In the genomic region with DNA sequence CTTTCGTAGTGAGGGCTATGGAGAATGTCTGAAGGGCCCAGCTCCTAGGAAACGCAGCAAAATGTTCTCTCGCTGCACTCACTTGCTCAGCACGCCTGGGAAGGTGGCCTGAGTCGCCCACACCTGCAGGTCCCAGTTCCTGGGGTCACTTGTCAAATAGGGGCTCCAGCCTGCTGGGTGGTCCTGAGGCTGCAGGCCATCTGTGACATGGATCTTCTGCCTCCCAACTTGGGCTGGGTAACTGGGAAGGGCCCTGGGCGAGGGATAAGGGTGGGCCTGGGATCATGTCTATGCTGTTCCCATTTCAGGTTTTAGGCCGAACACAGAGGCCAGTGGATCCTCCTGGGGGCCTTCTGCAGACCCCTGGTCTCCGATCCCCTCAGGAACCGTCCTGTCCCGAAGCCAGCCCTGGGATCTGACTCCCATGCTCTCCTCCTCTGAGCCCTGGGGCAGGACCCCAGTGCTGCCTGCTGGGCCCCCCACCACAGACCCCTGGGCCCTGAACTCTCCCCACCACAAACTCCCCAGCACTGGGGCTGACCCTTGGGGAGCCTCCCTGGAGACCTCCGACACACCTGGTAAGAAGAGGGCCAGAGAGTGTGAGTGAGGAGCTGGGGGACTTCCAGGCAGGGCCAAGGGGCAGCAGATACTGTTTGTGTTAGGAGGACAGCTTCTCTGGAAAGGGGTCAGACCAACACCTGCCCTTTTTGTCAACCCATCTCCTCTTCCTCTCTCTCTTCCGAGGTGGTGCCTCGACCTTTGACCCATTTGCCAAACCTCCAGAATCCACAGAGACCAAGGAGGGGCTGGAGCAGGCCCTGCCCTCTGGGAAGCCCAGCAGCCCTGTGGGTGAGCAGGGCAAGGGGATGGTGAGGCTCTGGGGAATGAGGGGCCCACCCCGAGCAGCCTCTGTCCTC, we compare ENCODE assay signal across 13 cellular contexts. TPM values are rescaled to one million over a fixed set of nuclear protein-coding genes. Genes with fewer than 3 reads are reported as not detected.
A peak's percentile ranks its signal among the peaks of the same experiment; 100 is the strongest.
DNase-seq lines count a peak whose midpoint lies in the region; ATAC-seq and TF ChIP-seq lines count a peak whose summit lies in the region.
"Had no signal": no experiment of that assay in that cellular context is flagged by ENCODE, and none has a peak within 500 bp of the region (broad histone marks: within the 10 kb centered on the region; RNA-seq: fewer than 3 reads in every experiment).

No MANE protein-coding gene starts in this region.

- no peaks in the 10 kb centered on the region for H3K9me3 Mint-ChIP-seq in GM23338

- no peaks in the 10 kb centered on the region for H3K9me2 ChIP-seq in GM23338 (ENCODE audit: insufficient read depth)
- no peaks in the 10 kb centered on the region for H3K9me2 ChIP-seq in SU-DHL-6 (replicated peaks; ENCODE audit: insufficient read depth, low read length)

- H3K4me1 ChIP-seq in GM23338 (ENCODE audit: insufficient read depth) (peaks cover 16% of the 10 kb centered on the region; the same call in 1 of the 2 replicates), iPS-18a (ENCODE audit: control insufficient read depth, low read depth, low read length) (peaks cover 16% of the 10 kb centered on the region), smooth muscle cell (ENCODE audit: low read depth) (peaks cover 14% of the 10 kb centered on the region)

- H2AFZ ChIP-seq in GM23338 (no peak overlapping the region), SU-DHL-6 (ENCODE audit: low read depth, low read length, severe bottlenecking) (no peak overlapping the region), smooth muscle cell (ENCODE audit: low read depth) (no peak overlapping the region)

- in situ Hi-C loops in GM13976 (cut with MboI; ENCODE audit: low sequenced_read_pairs, unreplicated experiment) = loop anchor here (5.0 to 10.0 kb wide), 2 partner anchors 48 to 294 kb away; partner anchors contain the start of gene WFIKKN2

- H3K27ac ChIP-seq in GM23338 (ENCODE audit: low read depth) (no peak overlapping the region), SU-DHL-6 (ENCODE audit: low read depth, low read length) (no peak overlapping the region), iPS-18a (ENCODE audit: low read length) (no peak overlapping the region), smooth muscle cell (ENCODE audit: low read depth) (no peak overlapping the region), substantia nigra (ENCODE audit: low read depth, low read length, poor library complexity, severe bottlenecking) (no peak overlapping the region)

- H4K20me1 ChIP-seq in GM23338 (replicated peaks; ENCODE audit: insufficient read depth) (no peaks in the 10 kb centered on the region), SU-DHL-6 (ENCODE audit: low read depth, low read length) (no peaks in the 10 kb centered on the region), smooth muscle cell (ENCODE audit: low read depth) (no peaks in the 10 kb centered on the region)

- H3K4me2 ChIP-seq in GM23338 (peak overlapping the region; percentile 82; the same call in 1 of the 2 replicates), SU-DHL-6 (ENCODE audit: low read depth, low read length, poor library complexity, severe bottlenecking) (peak overlapping the region; percentile 64), smooth muscle cell (peak overlapping the region; percentile 86)

- 0 out of 2 replicates have a peak overlapping the region, but pooled peaks have one; percentile 77 for H3K4me3 ChIP-seq in GM23338
- H3K4me3 ChIP-seq in SU-DHL-6 (ENCODE audit: insufficient read depth, low read length, poor library complexity, severe bottlenecking) = no peak overlapping the region
- peak overlapping the region; percentile 84 for H3K4me3 ChIP-seq in iPS-18a (ENCODE audit: low read length)
- H3K4me3 ChIP-seq in smooth muscle cell = peak overlapping the region; percentile 53

- H3K4me3 Mint-ChIP-seq in GM23338 = no peak overlapping the region

- peaks cover 8% of the 10 kb centered on the region; the same call in 2 of the 3 replicates for H3K36me3 Mint-ChIP-seq in GM23338 (ENCODE audit: low read depth)

- H3K9ac ChIP-seq in SU-DHL-6 (ENCODE audit: low read length) = peak overlapping the region; percentile 56; the same call in 1 of the 2 replicates
- H3K9ac ChIP-seq in iPS-18a (ENCODE audit: low read length) = no peak overlapping the region
- H3K9ac ChIP-seq in smooth muscle cell (ENCODE audit: low read depth) = no peak overlapping the region

- 96% methylated on average over 11 of the region's 14 CpGs for WGBS in smooth muscle cell (ENCODE audit: low lambda C conversion rate)

- DNase-seq in GM23338 (ENCODE audit: low spot score) = no peak
- DNase-seq in smooth muscle cell (lab: John Stamatoyannopoulos, UW; ENCODE audit: unreplicated experiment) = no peak
- no peak for DNase-seq in GF-D8 (lab: John Stamatoyannopoulos, UW)
- no peak for DNase-seq in substantia nigra (lab: John Stamatoyannopoulos, UW)
- DNase-seq in GM13976 (ENCODE audit: low spot score) = no peak
- DNase-seq: activated naive CD4-positive, alpha-beta T cell; NCI-H2171; RPMI8226 had no signal

- no peak for ATAC-seq in GM23338

- H3K27me3 ChIP-seq in GM23338 (ENCODE audit: insufficient read depth) = peaks cover 11% of the 10 kb centered on the region
- no peaks in the 10 kb centered on the region for H3K27me3 ChIP-seq in SU-DHL-6 (ENCODE audit: low read length)
- peaks cover 11% of the 10 kb centered on the region for H3K27me3 ChIP-seq in iPS-18a (ENCODE audit: control insufficient read depth, insufficient read depth, low read length)
- H3K27me3 ChIP-seq in smooth muscle cell (ENCODE audit: low read depth) = no peaks in the 10 kb centered on the region
- H3K27me3 ChIP-seq: testis had no signal

- H3F3A ChIP-seq in GM23338 (replicated peaks; ENCODE audit: low read depth) = no peaks in the 10 kb centered on the region
- H3F3A ChIP-seq in SU-DHL-6 (ENCODE audit: insufficient read depth) = no peaks in the 10 kb centered on the region
- H3F3A ChIP-seq in smooth muscle cell (ENCODE audit: low read depth) = no peaks in the 10 kb centered on the region

- H3K79me2 ChIP-seq in GM23338 (replicated peaks; ENCODE audit: insufficient read depth) (no peaks in the 10 kb centered on the region), SU-DHL-6 (ENCODE audit: insufficient read depth, low read length) (no peaks in the 10 kb centered on the region), smooth muscle cell (ENCODE audit: low read depth) (no peaks in the 10 kb centered on the region)

- peaks cover 17% of the 10 kb centered on the region for H3K27me3 Mint-ChIP-seq in GM23338 (ENCODE audit: insufficient read depth, low read depth, poor library complexity)

- H3K36me3 ChIP-seq in GM23338 (ENCODE audit: insufficient read depth) = no peaks in the 10 kb centered on the region
- no peaks in the 10 kb centered on the region for H3K36me3 ChIP-seq in SU-DHL-6 (ENCODE audit: low read length)
- no peaks in the 10 kb centered on the region for H3K36me3 ChIP-seq in iPS-18a (ENCODE audit: control insufficient read depth, low read depth, low read length)
- H3K36me3 ChIP-seq in smooth muscle cell (ENCODE audit: low read depth) = no peaks in the 10 kb centered on the region

- H3K4me1 Mint-ChIP-seq in GM23338 = peaks cover 23% of the 10 kb centered on the region

- H3K9me3 ChIP-seq in SU-DHL-6 (ENCODE audit: insufficient read depth, low read length) (no peaks in the 10 kb centered on the region), iPS-18a (ENCODE audit: control insufficient read depth, low read depth, low read length) (no peaks in the 10 kb centered on the region), smooth muscle cell (replicated peaks; ENCODE audit: low read depth) (no peaks in the 10 kb centered on the region)
- H3K9me3 ChIP-seq: testis had no signal

- TF ChIP-seq CTCF in GM23338 (conservative IDR thresholded peaks at IDR 0.05; ENCODE audit: low read depth in 2 of 2) = no peak
- no peak for TF ChIP-seq CTCF in SU-DHL-6 (IDR thresholded peaks at IDR 0.05; ENCODE audit: insufficient read depth, low read length, poor library complexity, severe bottlenecking)
- no peak for TF ChIP-seq CTCF in smooth muscle cell (IDR thresholded peaks at IDR 0.05; ENCODE audit: borderline replicate concordance, insufficient read depth, poor library complexity, severe bottlenecking)
- TF ChIP-seq CTCF in GM13976 (IDR thresholded peaks at IDR 0.05; ENCODE audit: borderline replicate concordance, control extremely low read depth, extremely low read depth, insufficient read depth, missing control alignments) = no peak

- H3K27ac Mint-ChIP-seq in GM23338 = no peak overlapping the region

TF ChIP-seq in GM23338, 12 proteins besides CTCF, POLR2A, EP300 and RAD21 (continues in another document):
- TF ChIP-seq POLR2AphosphoS5 (IDR thresholded peaks at IDR 0.05; ENCODE audit: low read depth) (no peak), ZNF331 (CRISPR knock-in tag; IDR thresholded peaks at IDR 0.05; ENCODE audit: low read depth) (no peak), NANOG (IDR thresholded peaks at IDR 0.05; ENCODE audit: borderline replicate concordance) (no peak), JUNB (IDR thresholded peaks at IDR 0.05; ENCODE audit: unreplicated experiment) (no peak), CREB1 (CRISPR knock-in tag; IDR thresholded peaks at IDR 0.05; ENCODE audit: low read depth) (no peak), STAT1 (IDR thresholded peaks at IDR 0.05; ENCODE audit: unreplicated experiment) (no peak)
- TF ChIP-seq, protein P1, sequence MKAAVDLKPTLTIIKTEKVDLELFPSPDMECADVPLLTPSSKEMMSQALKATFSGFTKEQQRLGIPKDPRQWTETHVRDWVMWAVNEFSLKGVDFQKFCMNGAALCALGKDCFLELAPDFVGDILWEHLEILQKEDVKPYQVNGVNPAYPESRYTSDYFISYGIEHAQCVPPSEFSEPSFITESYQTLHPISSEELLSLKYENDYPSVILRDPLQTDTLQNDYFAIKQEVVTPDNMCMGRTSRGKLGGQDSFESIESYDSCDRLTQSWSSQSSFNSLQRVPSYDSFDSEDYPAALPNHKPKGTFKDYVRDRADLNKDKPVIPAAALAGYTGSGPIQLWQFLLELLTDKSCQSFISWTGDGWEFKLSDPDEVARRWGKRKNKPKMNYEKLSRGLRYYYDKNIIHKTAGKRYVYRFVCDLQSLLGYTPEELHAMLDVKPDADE (IDR thresholded peaks at IDR 0.05) = no peak

RNA-seq across cellular contexts. Expression of gene SPATA20, which starts 6.2 kb away (rescaled TPM):
- 17.4 and 32.7 TPM in 2 replicates for total RNA-seq in GM23338 (2014; rRNA removed; shearing (Covaris generic))
- polyA plus RNA-seq in GM23338 (2016; fragmentation: Nextera tagmentation; extraction: Ambion mirVana) (12.5 and 13.8 TPM in 2 replicates), smooth muscle cell (61.0 and 64.2 TPM in 2 replicates)
- total RNA-seq in smooth muscle cell = 62.7 and 107 TPM in 2 replicates

RNA-seq across cellular contexts. Expression of gene EPN3, which starts 8.2 kb away (rescaled TPM):
- 7.7 and 13.7 TPM in 2 replicates for total RNA-seq in GM23338 (2014; rRNA removed; shearing (Covaris generic))
- polyA plus RNA-seq in GM23338 (2016; fragmentation: Nextera tagmentation; extraction: Ambion mirVana) = 2.2 and 2.3 TPM in 2 replicates
- 3.9 and 6.3 TPM in 2 replicates for total RNA-seq in smooth muscle cell
- 5.1 and 7.6 TPM in 2 replicates for polyA plus RNA-seq in smooth muscle cell
- total RNA-seq: Daoy, myocyte had no signal

RNA-seq across cellular contexts. Expression of gene CACNA1G, which starts 19.8 kb away (rescaled TPM):
- 3.6 and 5.1 TPM in 2 replicates for total RNA-seq in GM23338 (2014; rRNA removed; shearing (Covaris generic))
- 1.1 and 1.4 TPM in 2 replicates for polyA plus RNA-seq in GM23338 (2016; fragmentation: Nextera tagmentation; extraction: Ambion mirVana)
- total RNA-seq in smooth muscle cell = 1.6 and 2.0 TPM in 2 replicates
- polyA plus RNA-seq in smooth muscle cell = 1.5 and 1.7 TPM in 2 replicates

RNA-seq across cellular contexts. Expression of gene MYCBPAP, which starts 32.5 kb away (rescaled TPM):
- 0.63 and 4.6 TPM in 2 replicates for total RNA-seq in GM23338 (2014; rRNA removed; shearing (Covaris generic))
- polyA plus RNA-seq in GM23338 (2016; fragmentation: Nextera tagmentation; extraction: Ambion mirVana) (1.7 and 1.8 TPM in 2 replicates), smooth muscle cell (0.97 and 1.4 TPM in 2 replicates)
- total RNA-seq in smooth muscle cell = 0.18 and 0.90 TPM in 2 replicates
